In genomic region chr7:157389951-157390730, GRCh38 we compare ENCODE assay signal across 10 cellular contexts. TPM values are rescaled to one million over a fixed set of nuclear protein-coding genes. Genes with fewer than 3 reads are reported as not detected.
A peak's percentile ranks its signal among the peaks of the same experiment; 100 is the strongest.
DNase-seq lines count a peak whose midpoint lies in the region; ATAC-seq and TF ChIP-seq lines count a peak whose summit lies in the region.
"Had no signal": no experiment of that assay in that cellular context is flagged by ENCODE, and none has a peak within 500 bp of the region (broad histone marks: within the 10 kb centered on the region; RNA-seq: fewer than 3 reads in every experiment).

No MANE protein-coding gene starts in this region.

- H3K27me3 ChIP-seq in adrenal gland (no peaks in the 10 kb centered on the region), uterus (no peaks in the 10 kb centered on the region)
- H3K27me3 ChIP-seq: cardiac muscle cell, SJCRH30 had no signal

- peaks cover 6 to 19% of the 10 kb centered on the region in 2 donors for H3K4me1 ChIP-seq in adrenal gland (replicated peaks in 1 of 2)
- no peaks in the 10 kb centered on the region for H3K4me1 ChIP-seq in uterus
- H3K4me1 ChIP-seq: SJCRH30 had no signal

- TF ChIP-seq POLR2A in adrenal gland (IDR thresholded peaks at IDR 0.05): no peak
- TF ChIP-seq POLR2A in erythroblast (IDR thresholded peaks at IDR 0.05; ENCODE audit: low read length): no peak
- no peak for TF ChIP-seq POLR2A in uterus (IDR thresholded peaks at IDR 0.05)

- TF ChIP-seq CTCF in adrenal gland (IDR thresholded peaks at IDR 0.05) (no peak), uterus (IDR thresholded peaks at IDR 0.05) (no peak)

- H3K9me3 ChIP-seq in adrenal gland (replicated peaks in 1 of 3) (no peaks in the 10 kb centered on the region), uterus (no peaks in the 10 kb centered on the region)
- H3K9me3 ChIP-seq: SJCRH30 had no signal

- H3K27ac ChIP-seq in adrenal gland: peak overlapping the region in 1 of 5 donors; percentile 44
- H3K27ac ChIP-seq in uterus: no peak overlapping the region
- H3K27ac ChIP-seq: cardiac muscle cell, SJCRH30 had no signal

- WGBS in adrenal gland, 4 donors: 46 to 56% (median 52%) methylated on average over 9 to 19 of the region's 19 CpGs

- ATAC-seq in GM21423 (IDR thresholded peaks at IDR 0.05; ENCODE audit: unreplicated experiment): no peak

- intact Hi-C loops in adrenal gland (cut with DNase I): no loop called here
- intact Hi-C loops in uterus (cut with DNase I; ENCODE audit: low total_unique reads): no loop called here

- peak; percentile 74 to 77 for DNase-seq in AML-193 (lab: John Stamatoyannopoulos, UW)
- DNase-seq in M059J (ENCODE audit: low read depth): peak; percentile 59
- peak in 4 of 7 donors; percentile 30 to 58 (median 46) for DNase-seq in adrenal gland
- peak; percentile 29 for DNase-seq in kidney tubule cell (ENCODE audit: low spot score)
- no peak for DNase-seq in erythroblast (lab: John Stamatoyannopoulos, UW)
- no peak for DNase-seq in uterus
- no peak for DNase-seq in NCI-H187 (lab: John Stamatoyannopoulos, UW)
- DNase-seq: SJCRH30 had no signal

- H3K4me3 ChIP-seq in adrenal gland (no peak overlapping the region), uterus (no peak overlapping the region)
- H3K4me3 ChIP-seq: cardiac muscle cell, SJCRH30 had no signal

- peaks cover 0 to 27% of the 10 kb centered on the region in 2 donors for H3K36me3 ChIP-seq in adrenal gland (replicated peaks in 1 of 2)
- H3K36me3 ChIP-seq in uterus: no peaks in the 10 kb centered on the region

RNA-seq across cellular contexts. Expression of gene DNAJB6, which starts 53.3 kb away (rescaled TPM):
- total RNA-seq in M059J (2014; rRNA removed; shearing (Covaris generic)): 118 and 164 TPM in 2 replicates
- total RNA-seq in adrenal gland (100 to 1,000 TPM in 1 of 8 donors, 10 to 100 TPM in 7; 38.4 to 120 (median 79.8) TPM), uterus (100 to 1,000 TPM in 3 of 4 donors, 10 to 100 TPM in 1; 63.5 to 125 (median 107) TPM)
- polyA plus RNA-seq in adrenal gland: 100 to 1,000 TPM in 1 of 3 donors, 10 to 100 TPM in 2; 58.9 to 195 (median 75.7) TPM

Comparison
In these comparisons a context has a peak if more than half of its experiments do, and no peak if none do; other contexts are left out.
1. DNase-seq: peak in AML-193 (2 of 2), M059J (single experiment), adrenal gland (4 of 7) and kidney tubule cell (single experiment); none in erythroblast (0 of 2), uterus (0 of 2) and NCI-H187 (0 of 2).